22 cellular contexts compared by ENCODE assay signal in the genomic region with DNA sequence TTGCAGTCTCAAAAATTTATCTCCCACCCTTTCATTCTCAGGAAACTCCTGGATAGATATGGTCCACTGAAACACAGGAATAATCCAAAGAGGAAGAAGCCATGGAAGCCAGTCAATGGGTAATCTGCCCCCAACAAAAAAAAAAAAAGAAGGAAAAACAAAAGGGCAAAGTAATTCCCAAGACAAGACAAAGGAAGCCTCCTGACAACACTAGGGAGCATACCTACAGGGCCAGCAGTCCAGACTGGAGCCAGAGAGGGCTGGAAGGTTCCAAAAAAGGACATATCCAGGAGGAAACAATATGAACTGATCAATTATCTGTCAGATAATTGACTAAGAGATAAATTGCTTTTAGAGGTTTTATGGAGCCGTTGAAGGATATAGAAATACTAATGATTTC. TPM values are rescaled to one million over a fixed set of nuclear protein-coding genes. Genes with fewer than 3 reads are reported as not detected.
DNase-seq lines count a peak whose midpoint lies in the region; ATAC-seq, FAIRE-seq and TF ChIP-seq lines count a peak whose summit lies in the region.
"Had no signal": no experiment of that assay in that cellular context is flagged by ENCODE, and none has a peak within 500 bp of the region (broad histone marks: within the 10 kb centered on the region; RNA-seq: fewer than 3 reads in every experiment).

No MANE protein-coding gene starts in this region.

- peak overlapping the region; percentile 90 for H3K27ac Mint-ChIP-seq in chondrocyte (ENCODE audit: unreplicated experiment)
- peak overlapping the region; percentile 34 for H3K27ac Mint-ChIP-seq in nephron progenitor cell
- no peak overlapping the region for H3K27ac Mint-ChIP-seq in activated CD8-positive, alpha-beta T cell treated with anti-CD3 and anti-CD28 coated beads, Interleukin-2, amount 10 ng/mL, durations not matched to agents 7 days and 5 days

- no peaks in the 10 kb centered on the region for H3K27me3 ChIP-seq in HUES48 (ENCODE audit: control insufficient read depth, insufficient read depth, low read length)
- H3K27me3 ChIP-seq: BE2C had no signal

- CTCF ChIA-PET in activated CD8-positive, alpha-beta T cell treated with anti-CD3 and anti-CD28 coated beads, Interleukin-2, amount 10 ng/mL, durations not matched to agents 7 days and 5 days (lab: Charles Lee): interaction anchor here (1.0 kb wide), 1 partner anchor 19 kb away, joined by 3 read pairs; no protein-coding TSS in a partner anchor

- POLR2A ChIA-PET in activated CD8-positive, alpha-beta T cell treated with anti-CD3 and anti-CD28 coated beads, Interleukin-2, amount 10 ng/mL, durations not matched to agents 7 days and 5 days (lab: Charles Lee): no interaction called here

- H3K36me3 Mint-ChIP-seq in chondrocyte (ENCODE audit: low read depth) (peaks cover 2% of the 10 kb centered on the region), nephron progenitor cell (ENCODE audit: low read depth) (peaks cover 47% of the 10 kb centered on the region)
- peaks cover 22% of the 10 kb centered on the region for H3K36me3 Mint-ChIP-seq in activated CD8-positive, alpha-beta T cell treated with anti-CD3 and anti-CD28 coated beads, Interleukin-2, amount 10 ng/mL, durations not matched to agents 7 days and 5 days (ENCODE audit: low read depth)

- no peak for ATAC-seq in activated CD8-positive, alpha-beta T cell treated with anti-CD3 and anti-CD28 coated beads, Interleukin-2, amount 10 ng/mL, durations not matched to agents 7 days and 5 days
- ATAC-seq: A549, HepG2, K562 had no signal

- no peaks in the 10 kb centered on the region for H3K9me3 ChIP-seq in HUES48 (ENCODE audit: control insufficient read depth, insufficient read depth, low read length)
- H3K9me3 ChIP-seq: A549, BE2C had no signal

- no peaks in the 10 kb centered on the region for H3K27me3 Mint-ChIP-seq in chondrocyte (ENCODE audit: low read depth)
- peaks cover 2% of the 10 kb centered on the region for H3K27me3 Mint-ChIP-seq in nephron progenitor cell (ENCODE audit: low read depth, poor library complexity)
- H3K27me3 Mint-ChIP-seq in activated CD8-positive, alpha-beta T cell treated with anti-CD3 and anti-CD28 coated beads, Interleukin-2, amount 10 ng/mL, durations not matched to agents 7 days and 5 days (ENCODE audit: low read depth): no peaks in the 10 kb centered on the region

- H3K9me3 Mint-ChIP-seq in chondrocyte (ENCODE audit: low read depth) (peaks cover 2% of the 10 kb centered on the region), nephron progenitor cell (peaks cover 35% of the 10 kb centered on the region)
- H3K9me3 Mint-ChIP-seq in activated CD8-positive, alpha-beta T cell treated with anti-CD3 and anti-CD28 coated beads, Interleukin-2, amount 10 ng/mL, durations not matched to agents 7 days and 5 days (ENCODE audit: insufficient read depth): no peaks in the 10 kb centered on the region

- FAIRE-seq in frontal cortex (lab: Jason Lieb, UNC): no peak
- FAIRE-seq: A549, HepG2, K562 had no signal

- in situ Hi-C loops in ACHN (cut with HindIII; ENCODE audit: low pct_ligation_motif_present, low pct_unique_long_range_greater_than_20kb, low sequenced_read_pairs): no loop called here

- H3K4me3 Mint-ChIP-seq in chondrocyte (ENCODE audit: unreplicated experiment): no peak overlapping the region
- H3K4me3 Mint-ChIP-seq in nephron progenitor cell: no peak overlapping the region
- no peak overlapping the region for H3K4me3 Mint-ChIP-seq in activated CD8-positive, alpha-beta T cell treated with anti-CD3 and anti-CD28 coated beads, Interleukin-2, amount 10 ng/mL, durations not matched to agents 7 days and 5 days

- H3K4me3 ChIP-seq in HUES48 (ENCODE audit: low read depth, low read length): no peak overlapping the region
- H3K4me3 ChIP-seq: A549, K562 had no signal

- H3K4me1 Mint-ChIP-seq in chondrocyte (ENCODE audit: low read depth): peaks cover 43% of the 10 kb centered on the region
- no peaks in the 10 kb centered on the region for H3K4me1 Mint-ChIP-seq in nephron progenitor cell
- peaks cover 15% of the 10 kb centered on the region for H3K4me1 Mint-ChIP-seq in activated CD8-positive, alpha-beta T cell treated with anti-CD3 and anti-CD28 coated beads, Interleukin-2, amount 10 ng/mL, durations not matched to agents 7 days and 5 days (ENCODE audit: low read depth)

- H3K9ac ChIP-seq in HUES48 (ENCODE audit: low read depth, low read length): no peak overlapping the region

- no peaks in the 10 kb centered on the region for H3K36me3 ChIP-seq in HUES48 (ENCODE audit: control insufficient read depth, insufficient read depth, low read length)

- H3K4me1 ChIP-seq in HUES48 (ENCODE audit: control insufficient read depth, insufficient read depth, low read length): peaks cover 7% of the 10 kb centered on the region
- H3K4me1 ChIP-seq: A549, BE2C had no signal

- H3K27ac ChIP-seq in HUES48 (ENCODE audit: low read depth, low read length): peak overlapping the region; percentile 51
- H3K27ac ChIP-seq: A549, RWPE1 had no signal

- no peak for DNase-seq in chondrocyte (ENCODE audit: low spot score)
- no peak for DNase-seq in nephron progenitor cell
- peak; percentile 28 for DNase-seq in renal cortical epithelial cell (ENCODE audit: low read depth)
- DNase-seq in ACHN: no peak
- DNase-seq in activated CD8-positive, alpha-beta T cell treated with anti-CD3 and anti-CD28 coated beads, Interleukin-2, amount 10 ng/mL, durations not matched to agents 7 days and 5 days: no peak
- DNase-seq in frontal cortex (ENCODE audit: low spot score in 2 of 2): no peak
- DNase-seq: BE2C, EL, GF-D8, MM.1S, NCI-H1048, NCI-H1417 treated with DMSO at 0.1 percent for 48 hours, NCI-H1930, NCI-H2227 treated with DMSO at 0.1 percent for 48 hours, NCI-H510A, NCI-H748 treated with DMSO at 0.1 percent for 48 hours, SHP77 treated with DMSO at 0.1 percent for 48 hours had no signal

- TF ChIP-seq CTCF in chondrocyte (IDR thresholded peaks at IDR 0.05): no peak
- TF ChIP-seq CTCF in nephron progenitor cell (IDR thresholded peaks at IDR 0.05): no peak

RNA-seq across cellular contexts. Expression of a gene that starts 12.9 kb away (rescaled TPM):
- total RNA-seq in chondrocyte (26.4 to 40.6 TPM (median 38.4 TPM) in 3 replicates), renal cortical epithelial cell (49.3 and 56.3 TPM in 2 replicates), frontal cortex (54.2 TPM)
- total RNA-seq in activated CD8-positive, alpha-beta T cell treated with anti-CD3 and anti-CD28 coated beads, Interleukin-2, amount 10 ng/mL, durations not matched to agents 7 days and 5 days: 10 to 100 TPM; 25.5 to 26.7 TPM
